In the genomic region with DNA sequence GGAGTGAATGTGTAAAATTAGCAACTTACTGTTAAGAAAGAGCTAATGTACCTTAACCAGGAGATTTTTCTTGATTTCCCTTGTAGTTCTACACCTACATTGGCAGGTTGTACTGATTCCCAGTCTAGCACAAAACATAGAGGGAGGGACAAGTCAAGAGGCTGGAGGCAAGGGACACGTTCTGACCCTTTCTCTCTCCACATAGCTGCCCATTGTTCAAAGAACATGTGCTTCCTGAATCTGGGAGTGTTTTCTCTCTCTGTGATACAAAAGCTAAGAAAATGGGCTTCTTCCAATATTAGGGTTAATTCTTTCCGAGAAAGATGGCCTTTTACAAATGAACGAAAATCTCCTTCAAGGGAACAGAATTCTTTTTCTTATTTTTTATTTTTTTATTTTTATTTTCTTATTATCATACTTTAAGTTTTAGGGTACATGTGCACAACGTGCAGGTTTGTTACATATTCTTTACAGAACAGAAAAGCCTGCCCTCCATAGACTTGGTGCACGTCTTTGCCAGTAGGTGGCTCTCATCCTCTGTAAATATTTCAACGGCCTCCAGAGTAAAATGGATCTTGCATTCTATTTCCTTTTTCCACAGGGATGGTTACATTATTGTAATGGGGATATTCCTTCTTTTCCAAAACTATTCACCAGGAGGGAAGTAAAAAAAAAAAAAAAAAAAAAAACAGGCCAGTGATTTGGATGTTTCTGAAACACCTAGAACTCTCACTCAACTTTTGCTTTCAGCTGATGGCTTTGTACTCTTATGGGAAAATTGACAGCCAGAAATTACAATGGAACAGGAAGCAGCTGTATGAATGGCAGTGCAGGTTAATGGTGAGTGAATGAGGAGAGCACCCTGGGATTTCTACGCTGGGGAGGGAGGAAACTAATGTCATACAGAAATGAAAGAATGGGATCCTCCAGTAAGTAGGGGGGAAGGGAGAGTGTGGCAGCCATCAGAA, we compare ENCODE assay signal across 7 cellular contexts. TPM values are rescaled to one million over a fixed set of nuclear protein-coding genes. Genes with fewer than 3 reads are reported as not detected.
DNase-seq lines count a peak whose midpoint lies in the region; ATAC-seq and TF ChIP-seq lines count a peak whose summit lies in the region.

No MANE protein-coding gene starts in this region.

- no peaks in the 10 kb centered on the region for H4K20me1 ChIP-seq in MM.1S (ENCODE audit: insufficient read depth, low read length)

- in situ Hi-C loops in G401 (cut with HindIII; ENCODE audit: low sequenced_read_pairs), result no loop called here

- no peaks in the 10 kb centered on the region for H3K36me3 ChIP-seq in MM.1S (replicated peaks; ENCODE audit: insufficient read depth, low read length)
- peaks cover 0 to 23% (median 19%) of the 10 kb centered on the region in 4 donors for H3K36me3 ChIP-seq in esophagus muscularis mucosa

- H3K4me3 Mint-ChIP-seq in nephron progenitor cell, result no peak overlapping the region

- H3K9ac ChIP-seq in MM.1S (ENCODE audit: low read length), result no peak overlapping the region

- H3K27ac Mint-ChIP-seq in nephron progenitor cell, result no peak overlapping the region

- H3K36me3 Mint-ChIP-seq in nephron progenitor cell (ENCODE audit: low read depth), result peaks cover 9% of the 10 kb centered on the region

- no peak overlapping the region for H2AFZ ChIP-seq in MM.1S (ENCODE audit: low read length)

- no peaks in the 10 kb centered on the region for H3K27me3 ChIP-seq in MM.1S (replicated peaks; ENCODE audit: insufficient read depth, low read length)
- no peaks in the 10 kb centered on the region for H3K27me3 ChIP-seq in esophagus muscularis mucosa

- H3K9me3 ChIP-seq in MM.1S (replicated peaks; ENCODE audit: insufficient read depth, low read length) (no peaks in the 10 kb centered on the region), esophagus muscularis mucosa (no peaks in the 10 kb centered on the region)

- H3K9me3 Mint-ChIP-seq in nephron progenitor cell, result no peaks in the 10 kb centered on the region

- H3K4me2 ChIP-seq in MM.1S (ENCODE audit: low read depth, low read length), result no peak overlapping the region

- peaks cover 16% of the 10 kb centered on the region for H3K27me3 Mint-ChIP-seq in nephron progenitor cell (ENCODE audit: low read depth, poor library complexity)

- H3K4me3 ChIP-seq in MM.1S (ENCODE audit: low read length) (no peak overlapping the region), esophagus muscularis mucosa (no peak overlapping the region)

- H3K4me1 ChIP-seq in MM.1S (ENCODE audit: low read length) (no peaks in the 10 kb centered on the region), esophagus muscularis mucosa (peaks cover 7 to 26% (median 21%) of the 10 kb centered on the region in 4 donors)

- TF ChIP-seq CTCF in MM.1S (IDR thresholded peaks at IDR 0.05; ENCODE audit: low read length) (peak; percentile 30), esophagus muscularis mucosa (IDR thresholded peaks at IDR 0.05) (peak; percentile 61 to 68 (median 61)), nephron progenitor cell (IDR thresholded peaks at IDR 0.05) (peak; percentile 65)

- H3K9me2 ChIP-seq in MM.1S (replicated peaks; ENCODE audit: insufficient read depth, low read length), result no peaks in the 10 kb centered on the region

- peaks cover 7% of the 10 kb centered on the region for H3K4me1 Mint-ChIP-seq in nephron progenitor cell

- 19% methylated on average over 7 of the region's 7 CpGs for WGBS in esophagus muscularis mucosa

- TF ChIP-seq EP300 in esophagus muscularis mucosa (IDR thresholded peaks at IDR 0.05), result no peak

- DNase-seq in G401 (ENCODE audit: low spot score) (peak; percentile 71), MM.1S (peak; percentile 11), T-helper 1 cell (peak in 4 of 5 donors; percentile 2 to 35 (median 18)), esophagus muscularis mucosa (ENCODE audit: extremely low spot score) (no peak), nephron progenitor cell (peak; percentile 32)

- TF ChIP-seq POLR2A in esophagus muscularis mucosa (IDR thresholded peaks at IDR 0.05; ENCODE audit: low read depth), result no peak

- H3K79me2 ChIP-seq in MM.1S (ENCODE audit: low read length), result no peaks in the 10 kb centered on the region

- ATAC-seq in GM21619 (IDR thresholded peaks at IDR 0.05; ENCODE audit: unreplicated experiment) (peak; percentile 75), HG03025 (IDR thresholded peaks at IDR 0.05; ENCODE audit: low FRiP score, unreplicated experiment) (no peak)

- intact Hi-C loops in esophagus muscularis mucosa (cut with DNase I), result loop anchor here (2.0 to 5.0 kb wide), 3 partner anchors 79 to 469 kb away; no protein-coding TSS in a partner anchor

- no peaks in the 10 kb centered on the region for H3F3A ChIP-seq in MM.1S (ENCODE audit: insufficient read depth, low read length)

- H3K27ac ChIP-seq in MM.1S (ENCODE audit: low read length), result no peak overlapping the region
- H3K27ac ChIP-seq in esophagus muscularis mucosa (replicated peaks in 1 of 4), result no peak overlapping the region

RNA-seq across cellular contexts. Expression of a gene that starts 13.1 kb away (rescaled TPM):
- not detected in 2 replicates for total RNA-seq in G401 (2014; rRNA removed; shearing (Covaris generic))
- total RNA-seq in esophagus muscularis mucosa, result not detected

RNA-seq across cellular contexts. Expression of a gene that starts 17.0 kb away (rescaled TPM):
- total RNA-seq in G401 (2014; rRNA removed; shearing (Covaris generic)), result 5.0 and 6.7 TPM in 2 replicates
- total RNA-seq in esophagus muscularis mucosa, result 10 to 100 TPM; 19.2 to 22.8 (median 21.3) TPM

RNA-seq across cellular contexts. Expression of a gene that starts 32.4 kb away (rescaled TPM):
- total RNA-seq in G401 (2014; rRNA removed; shearing (Covaris generic)), result not detected in 2 replicates
- not detected for total RNA-seq in esophagus muscularis mucosa

RNA-seq across cellular contexts. Expression of a gene that starts 49.6 kb away (rescaled TPM):
- total RNA-seq in G401 (2014; rRNA removed; shearing (Covaris generic)), result not detected in 2 replicates
- total RNA-seq in esophagus muscularis mucosa, result not detected
